In genomic region chr10:18627452-18628018, GRCh38 we compare ENCODE assay signal across 8 cellular contexts. TPM values are rescaled to one million over a fixed set of nuclear protein-coding genes. Genes with fewer than 3 reads are reported as not detected.
DNase-seq lines count a peak whose midpoint lies in the region; ATAC-seq lines count a peak whose summit lies in the region.
"Not testable (repeated sequence)": the region's sequence is repeated elsewhere in the genome, so short reads cannot be mapped to it uniquely, and the experiment has no call there.

No MANE protein-coding gene starts in this region.

- peaks cover 11% of the 10 kb centered on the region for H3K4me1 Mint-ChIP-seq in activated CD4-positive, alpha-beta T cell treated with anti-CD3 and anti-CD28 coated beads, Interleukin-2, amount 10 ng/mL, durations not matched to agents 24 days and 14 days
- not testable (repeated sequence) for H3K4me1 Mint-ChIP-seq in natural killer cell treated with Interleukin-12 subunit alpha and Interleukin-12 subunit beta and Interleukin-15 and Interleukin-18, amount 100 ng/mL, for 72 hours (ENCODE audit: low read depth in 2 of 2)

- H3K27me3 Mint-ChIP-seq in activated CD4-positive, alpha-beta T cell treated with anti-CD3 and anti-CD28 coated beads, Interleukin-2, amount 10 ng/mL, durations not matched to agents 24 days and 14 days; natural killer cell treated with Interleukin-12 subunit alpha and Interleukin-12 subunit beta and Interleukin-15 and Interleukin-18, amount 100 ng/mL, for 72 hours: not testable (repeated sequence)

- H3K36me3 Mint-ChIP-seq in activated CD4-positive, alpha-beta T cell treated with anti-CD3 and anti-CD28 coated beads, Interleukin-2, amount 10 ng/mL, durations not matched to agents 24 days and 14 days (ENCODE audit: low read depth), result peaks cover 25% of the 10 kb centered on the region
- H3K36me3 Mint-ChIP-seq in natural killer cell treated with Interleukin-12 subunit alpha and Interleukin-12 subunit beta and Interleukin-15 and Interleukin-18, amount 100 ng/mL, for 72 hours, result not testable (repeated sequence)

- H3K9me3 Mint-ChIP-seq in activated CD4-positive, alpha-beta T cell treated with anti-CD3 and anti-CD28 coated beads, Interleukin-2, amount 10 ng/mL, durations not matched to agents 24 days and 14 days; natural killer cell treated with Interleukin-12 subunit alpha and Interleukin-12 subunit beta and Interleukin-15 and Interleukin-18, amount 100 ng/mL, for 72 hours: not testable (repeated sequence)

- H3K27ac Mint-ChIP-seq in activated CD4-positive, alpha-beta T cell treated with anti-CD3 and anti-CD28 coated beads, Interleukin-2, amount 10 ng/mL, durations not matched to agents 24 days and 14 days, result peak overlapping the region; percentile 52
- peak overlapping the region in 1 of 2 donors; percentile 89 for H3K27ac Mint-ChIP-seq in natural killer cell treated with Interleukin-12 subunit alpha and Interleukin-12 subunit beta and Interleukin-15 and Interleukin-18, amount 100 ng/mL, for 72 hours

- intact Hi-C loops in activated CD4-positive, alpha-beta T cell treated with anti-CD3 and anti-CD28 coated beads, Interleukin-2, amount 10 ng/mL, durations not matched to agents 24 days and 14 days (cut with micrococcal nuclease), result loop anchor here (1.0 kb wide), 1 partner anchor 22 kb away; no protein-coding TSS in a partner anchor
- intact Hi-C loops in Right ventricle myocardium inferior (cut with DNase I), result not testable (repeated sequence)

- DNase-seq in Ammon's horn (ENCODE audit: low spot score) (peak; percentile 20), HT-29 (ENCODE audit: low spot score) (peak; percentile 80), NCI-H774 (lab: John Stamatoyannopoulos, UW) (peak; percentile 58), astrocyte of the hippocampus (ENCODE audit: low read depth, low spot score) (peak; percentile 74), Right ventricle myocardium inferior (ENCODE audit: missing footprints) (peak; percentile 87)
- DNase-seq in activated CD4-positive, alpha-beta T cell treated with anti-CD3 and anti-CD28 coated beads, Interleukin-2, amount 10 ng/mL, durations not matched to agents 24 days and 14 days, result peak; percentile 92
- peak; percentile 65 for DNase-seq in natural killer cell treated with Interleukin-12 subunit alpha and Interleukin-12 subunit beta and Interleukin-15 and Interleukin-18, amount 100 ng/mL, for 72 hours (ENCODE audit: low spot score)
- peak; percentile 15 to 44 (median 32) for DNase-seq in stimulated activated CD4-positive, alpha-beta T cell treated with anti-CD3 and anti-CD28 coated beads, TNF-alpha, amount 100 ng/mL, for 48 hours (ENCODE audit: low read depth in 3 of 3)

- ATAC-seq in Right ventricle myocardium inferior; natural killer cell treated with Interleukin-12 subunit alpha and Interleukin-12 subunit beta and Interleukin-15 and Interleukin-18, amount 100 ng/mL, for 72 hours: not testable (repeated sequence)

- H3K4me3 Mint-ChIP-seq in activated CD4-positive, alpha-beta T cell treated with anti-CD3 and anti-CD28 coated beads, Interleukin-2, amount 10 ng/mL, durations not matched to agents 24 days and 14 days, result peak overlapping the region; percentile 82
- H3K4me3 Mint-ChIP-seq in natural killer cell treated with Interleukin-12 subunit alpha and Interleukin-12 subunit beta and Interleukin-15 and Interleukin-18, amount 100 ng/mL, for 72 hours, result peak overlapping the region; percentile 78

RNA-seq across cellular contexts. Expression of gene NSUN6, which starts 23.9 kb away (rescaled TPM):
- total RNA-seq in HT-29 (2014; rRNA removed; shearing (Covaris generic)), result 4.5 and 5.6 TPM in 2 replicates
- total RNA-seq in activated CD4-positive, alpha-beta T cell treated with anti-CD3 and anti-CD28 coated beads, Interleukin-2, amount 10 ng/mL, durations not matched to agents 24 days and 14 days, result 15.0 and 17.8 TPM in 2 replicates
- total RNA-seq in Right ventricle myocardium inferior, result 8.1 TPM
- total RNA-seq in natural killer cell treated with Interleukin-12 subunit alpha and Interleukin-12 subunit beta and Interleukin-15 and Interleukin-18, amount 100 ng/mL, for 72 hours, result 10 to 100 TPM; 14.1 to 23.6 TPM

RNA-seq across cellular contexts. Expression of gene ARL5B, which starts 31.7 kb away (rescaled TPM):
- total RNA-seq in HT-29 (2014; rRNA removed; shearing (Covaris generic)), result 11.0 and 13.2 TPM in 2 replicates
- 17.0 and 17.5 TPM in 2 replicates for total RNA-seq in activated CD4-positive, alpha-beta T cell treated with anti-CD3 and anti-CD28 coated beads, Interleukin-2, amount 10 ng/mL, durations not matched to agents 24 days and 14 days
- 6.2 TPM for total RNA-seq in Right ventricle myocardium inferior
- 1 to 10 TPM; 7.6 to 7.7 TPM for total RNA-seq in natural killer cell treated with Interleukin-12 subunit alpha and Interleukin-12 subunit beta and Interleukin-15 and Interleukin-18, amount 100 ng/mL, for 72 hours

Comparison
In these comparisons a context has a peak if more than half of its experiments do, and no peak if none do; other contexts are left out.
1. DNase-seq: peak in every context shown above with its lines; median percentile 92 in activated CD4-positive, alpha-beta T cell treated with anti-CD3 and anti-CD28 coated beads, Interleukin-2, amount 10 ng/mL, durations not matched to agents 24 days and 14 days; 87 in Right ventricle myocardium inferior; 80 in HT-29; 74 in astrocyte of the hippocampus; 65 in natural killer cell treated with Interleukin-12 subunit alpha and Interleukin-12 subunit beta and Interleukin-15 and Interleukin-18, amount 100 ng/mL, for 72 hours; 58 in NCI-H774; 32 in stimulated activated CD4-positive, alpha-beta T cell treated with anti-CD3 and anti-CD28 coated beads, TNF-alpha, amount 100 ng/mL, for 48 hours; 20 in Ammon's horn.